In the genomic region with DNA sequence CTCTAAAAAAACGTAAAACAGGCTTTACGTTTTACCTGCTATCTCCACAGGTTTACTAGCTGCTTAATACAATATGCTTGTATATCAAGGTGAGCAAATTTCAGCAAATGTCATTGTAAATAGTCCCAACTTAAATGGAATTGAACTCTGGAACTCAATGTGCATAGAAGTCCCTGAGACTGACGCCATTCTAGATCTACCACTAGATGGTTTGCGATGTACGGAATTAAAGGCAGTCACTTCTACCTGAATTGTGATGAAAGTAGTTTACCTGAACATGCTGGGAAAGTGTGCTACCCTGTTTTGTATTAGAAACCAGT, we compare ENCODE assay signal across 1 cellular context.
TF ChIP-seq lines count a peak whose summit lies in the region.

No MANE protein-coding gene starts in this region.

TF ChIP-seq in GM23338, 12 proteins besides CTCF, POLR2A, EP300 and RAD21 (continued from another document):
- TF ChIP-seq, protein P1, sequence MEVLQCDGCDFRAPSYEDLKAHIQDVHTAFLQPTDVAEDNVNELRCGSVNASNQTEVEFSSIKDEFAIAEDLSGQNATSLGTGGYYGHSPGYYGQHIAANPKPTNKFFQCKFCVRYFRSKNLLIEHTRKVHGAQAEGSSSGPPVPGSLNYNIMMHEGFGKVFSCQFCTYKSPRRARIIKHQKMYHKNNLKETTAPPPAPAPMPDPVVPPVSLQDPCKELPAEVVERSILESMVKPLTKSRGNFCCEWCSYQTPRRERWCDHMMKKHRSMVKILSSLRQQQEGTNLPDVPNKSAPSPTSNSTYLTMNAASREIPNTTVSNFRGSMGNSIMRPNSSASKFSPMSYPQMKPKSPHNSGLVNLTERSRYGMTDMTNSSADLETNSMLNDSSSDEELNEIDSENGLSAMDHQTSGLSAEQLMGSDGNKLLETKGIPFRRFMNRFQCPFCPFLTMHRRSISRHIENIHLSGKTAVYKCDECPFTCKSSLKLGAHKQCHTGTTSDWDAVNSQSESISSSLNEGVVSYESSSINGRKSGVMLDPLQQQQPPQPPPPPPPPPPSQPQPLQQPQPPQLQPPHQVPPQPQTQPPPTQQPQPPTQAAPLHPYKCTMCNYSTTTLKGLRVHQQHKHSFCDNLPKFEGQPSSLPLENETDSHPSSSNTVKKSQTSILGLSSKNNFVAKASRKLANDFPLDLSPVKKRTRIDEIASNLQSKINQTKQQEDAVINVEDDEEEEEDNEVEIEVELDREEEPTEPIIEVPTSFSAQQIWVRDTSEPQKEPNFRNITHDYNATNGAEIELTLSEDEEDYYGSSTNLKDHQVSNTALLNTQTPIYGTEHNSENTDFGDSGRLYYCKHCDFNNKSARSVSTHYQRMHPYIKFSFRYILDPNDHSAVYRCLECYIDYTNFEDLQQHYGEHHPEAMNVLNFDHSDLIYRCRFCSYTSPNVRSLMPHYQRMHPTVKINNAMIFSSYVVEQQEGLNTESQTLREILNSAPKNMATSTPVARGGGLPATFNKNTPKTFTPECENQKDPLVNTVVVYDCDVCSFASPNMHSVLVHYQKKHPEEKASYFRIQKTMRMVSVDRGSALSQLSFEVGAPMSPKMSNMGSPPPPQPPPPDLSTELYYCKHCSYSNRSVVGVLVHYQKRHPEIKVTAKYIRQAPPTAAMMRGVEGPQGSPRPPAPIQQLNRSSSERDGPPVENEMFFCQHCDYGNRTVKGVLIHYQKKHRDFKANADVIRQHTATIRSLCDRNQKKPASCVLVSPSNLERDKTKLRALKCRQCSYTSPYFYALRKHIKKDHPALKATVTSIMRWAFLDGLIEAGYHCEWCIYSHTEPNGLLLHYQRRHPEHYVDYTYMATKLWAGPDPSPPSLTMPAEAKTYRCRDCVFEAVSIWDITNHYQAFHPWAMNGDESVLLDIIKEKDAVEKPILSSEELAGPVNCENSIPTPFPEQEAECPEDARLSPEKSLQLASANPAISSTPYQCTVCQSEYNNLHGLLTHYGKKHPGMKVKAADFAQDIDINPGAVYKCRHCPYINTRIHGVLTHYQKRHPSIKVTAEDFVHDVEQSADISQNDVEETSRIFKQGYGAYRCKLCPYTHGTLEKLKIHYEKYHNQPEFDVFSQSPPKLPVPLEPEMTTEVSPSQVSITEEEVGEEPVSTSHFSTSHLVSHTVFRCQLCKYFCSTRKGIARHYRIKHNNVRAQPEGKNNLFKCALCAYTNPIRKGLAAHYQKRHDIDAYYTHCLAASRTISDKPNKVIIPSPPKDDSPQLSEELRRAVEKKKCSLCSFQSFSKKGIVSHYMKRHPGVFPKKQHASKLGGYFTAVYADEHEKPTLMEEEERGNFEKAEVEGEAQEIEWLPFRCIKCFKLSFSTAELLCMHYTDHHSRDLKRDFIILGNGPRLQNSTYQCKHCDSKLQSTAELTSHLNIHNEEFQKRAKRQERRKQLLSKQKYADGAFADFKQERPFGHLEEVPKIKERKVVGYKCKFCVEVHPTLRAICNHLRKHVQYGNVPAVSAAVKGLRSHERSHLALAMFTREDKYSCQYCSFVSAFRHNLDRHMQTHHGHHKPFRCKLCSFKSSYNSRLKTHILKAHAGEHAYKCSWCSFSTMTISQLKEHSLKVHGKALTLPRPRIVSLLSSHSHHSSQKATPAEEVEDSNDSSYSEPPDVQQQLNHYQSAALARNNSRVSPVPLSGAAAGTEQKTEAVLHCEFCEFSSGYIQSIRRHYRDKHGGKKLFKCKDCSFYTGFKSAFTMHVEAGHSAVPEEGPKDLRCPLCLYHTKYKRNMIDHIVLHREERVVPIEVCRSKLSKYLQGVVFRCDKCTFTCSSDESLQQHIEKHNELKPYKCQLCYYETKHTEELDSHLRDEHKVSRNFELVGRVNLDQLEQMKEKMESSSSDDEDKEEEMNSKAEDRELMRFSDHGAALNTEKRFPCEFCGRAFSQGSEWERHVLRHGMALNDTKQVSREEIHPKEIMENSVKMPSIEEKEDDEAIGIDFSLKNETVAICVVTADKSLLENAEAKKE (CRISPR knock-in tag; IDR thresholded peaks at IDR 0.05): no peak
- no peak for TF ChIP-seq CREB1 (CRISPR knock-in tag; IDR thresholded peaks at IDR 0.05; ENCODE audit: low read depth)
